In genomic region chr17:6746665-6747064, GRCh38 we compare ENCODE assay signal across 3 cellular contexts. TPM values are rescaled to one million over a fixed set of nuclear protein-coding genes. Genes with fewer than 3 reads are reported as not detected.
"Had no signal": no experiment of that assay in that cellular context is flagged by ENCODE, and none has a peak within 500 bp of the region (broad histone marks: within the 10 kb centered on the region; RNA-seq: fewer than 3 reads in every experiment).

No MANE protein-coding gene starts in this region.

RNA-seq across cellular contexts. Expression of gene FBXO39, which starts 29.4 kb away (rescaled TPM):
- polyA plus RNA-seq: IgD-negative memory B cell, IMR-90, K562 had no signal

RNA-seq across cellular contexts. Expression of gene SLC13A5, which starts 33.5 kb away (rescaled TPM):
- polyA plus RNA-seq: IMR-90, K562 had no signal
